ENCODE assay signal across 8 cellular contexts in genomic region chr3:115239717-115240116, GRCh38.
DNase-seq lines count a peak whose midpoint lies in the region; ATAC-seq and TF ChIP-seq lines count a peak whose summit lies in the region.

No MANE protein-coding gene starts in this region.

- H3K4me2 ChIP-seq in hepatocyte (no peak overlapping the region), Karpas-422 (ENCODE audit: low read depth, low read length, poor library complexity, severe bottlenecking) (no peak overlapping the region)

- peak in 3 of 4 donors; percentile 21 to 74 (median 34) for TF ChIP-seq EP300 in upper lobe of left lung (IDR thresholded peaks at IDR 0.05)

- DNase-seq in NCI-H1436 (lab: John Stamatoyannopoulos, UW) (peak; percentile 88), adrenal gland (peak; percentile 53 to 89 (median 78)), hepatocyte (ENCODE audit: low spot score) (peak; percentile 70), upper lobe of left lung (peak in 1 of 2 donors; percentile 25), Karpas-422 (no peak)

- peak; percentile 68 to 93 for ATAC-seq in upper lobe of left lung (ENCODE audit: low FRiP score in 2 of 2)
- no peak for ATAC-seq in GM21381 (IDR thresholded peaks at IDR 0.05; ENCODE audit: unreplicated experiment)
- ATAC-seq in HG03460 (IDR thresholded peaks at IDR 0.05; ENCODE audit: unreplicated experiment), result no peak

- no peak overlapping the region for H3K9ac ChIP-seq in Karpas-422 (ENCODE audit: low read length)

- H3K9me2 ChIP-seq in hepatocyte (replicated peaks; ENCODE audit: insufficient read depth), result no peaks in the 10 kb centered on the region
- no peaks in the 10 kb centered on the region for H3K9me2 ChIP-seq in Karpas-422 (replicated peaks; ENCODE audit: insufficient read depth, low read length)

- H3K36me3 ChIP-seq in ACC112 (ENCODE audit: insufficient read depth, low read length) (no peaks in the 10 kb centered on the region), adrenal gland (replicated peaks in 1 of 2) (no peaks in the 10 kb centered on the region), hepatocyte (replicated peaks; ENCODE audit: insufficient read depth, low read depth) (no peaks in the 10 kb centered on the region), upper lobe of left lung (no peaks in the 10 kb centered on the region), Karpas-422 (ENCODE audit: insufficient read depth, low read length) (no peaks in the 10 kb centered on the region)

- H3K27ac ChIP-seq in ACC112 (ENCODE audit: low read depth, low read length) (peak overlapping the region; percentile 96), adrenal gland (peak overlapping the region in 2 of 5 donors; percentile 33 to 50), hepatocyte (no peak overlapping the region), upper lobe of left lung (peak overlapping the region in 2 of 4 donors; percentile 7 to 42), Karpas-422 (ENCODE audit: low read length) (no peak overlapping the region)

- WGBS in adrenal gland, 4 donors, result 18 to 40% (median 28%) methylated on average over 6 of the region's 6 CpGs
- 45% methylated on average over 6 of the region's 6 CpGs for WGBS in hepatocyte (ENCODE audit: low lambda C conversion rate, missing lambda C conversion rate)
- WGBS in upper lobe of left lung, 2 donors, result 35 to 57% methylated on average over 6 of the region's 6 CpGs

- TF ChIP-seq POLR2A in adrenal gland (IDR thresholded peaks at IDR 0.05) (peak in 1 of 2 donors; percentile 16), upper lobe of left lung (IDR thresholded peaks at IDR 0.05) (no peak)

- TF ChIP-seq CTCF in adrenal gland (IDR thresholded peaks at IDR 0.05) (no peak), hepatocyte (IDR thresholded peaks at IDR 0.05; ENCODE audit: poor library complexity) (no peak), upper lobe of left lung (IDR thresholded peaks at IDR 0.05) (no peak)

- no peak overlapping the region for H3K4me3 ChIP-seq in ACC112 (ENCODE audit: low read depth, low read length)
- no peak overlapping the region for H3K4me3 ChIP-seq in adrenal gland
- no peak overlapping the region for H3K4me3 ChIP-seq in hepatocyte
- no peak overlapping the region for H3K4me3 ChIP-seq in upper lobe of left lung
- H3K4me3 ChIP-seq in Karpas-422 (ENCODE audit: low read length), result no peak overlapping the region

- no peaks in the 10 kb centered on the region for H3K79me2 ChIP-seq in ACC112 (ENCODE audit: control insufficient read depth, insufficient read depth, low read length, unreplicated experiment)
- H3K79me2 ChIP-seq in hepatocyte, result no peaks in the 10 kb centered on the region
- no peaks in the 10 kb centered on the region for H3K79me2 ChIP-seq in Karpas-422 (ENCODE audit: low read length)

- peaks cover 31% of the 10 kb centered on the region for H3K4me1 ChIP-seq in ACC112 (ENCODE audit: control insufficient read depth, insufficient read depth, low read length, unreplicated experiment)
- peaks cover 0 to 6% of the 10 kb centered on the region in 2 donors for H3K4me1 ChIP-seq in adrenal gland (replicated peaks in 1 of 2)
- no peaks in the 10 kb centered on the region for H3K4me1 ChIP-seq in hepatocyte (ENCODE audit: insufficient read depth)
- peaks cover 0 to 3% (median 0%) of the 10 kb centered on the region in 4 donors for H3K4me1 ChIP-seq in upper lobe of left lung
- no peaks in the 10 kb centered on the region for H3K4me1 ChIP-seq in Karpas-422 (ENCODE audit: low read length)

- H2AFZ ChIP-seq in ACC112 (ENCODE audit: low read length, unreplicated experiment) (no peak overlapping the region), hepatocyte (no peak overlapping the region), Karpas-422 (ENCODE audit: low read length) (no peak overlapping the region)

- intact Hi-C loops in adrenal gland (cut with DNase I), result no loop called here

- no peaks in the 10 kb centered on the region for H3K9me3 ChIP-seq in adrenal gland (replicated peaks in 1 of 3)
- H3K9me3 ChIP-seq in hepatocyte (ENCODE audit: low read depth), result no peaks in the 10 kb centered on the region
- H3K9me3 ChIP-seq in upper lobe of left lung, result no peaks in the 10 kb centered on the region
- no peaks in the 10 kb centered on the region for H3K9me3 ChIP-seq in Karpas-422 (ENCODE audit: low read length)

- no peaks in the 10 kb centered on the region for H4K20me1 ChIP-seq in hepatocyte (ENCODE audit: insufficient read depth, poor library complexity, severe bottlenecking)
- no peaks in the 10 kb centered on the region for H4K20me1 ChIP-seq in Karpas-422 (ENCODE audit: insufficient read depth, low read depth, low read length)

- H3K27me3 ChIP-seq in ACC112 (ENCODE audit: insufficient read depth, low read length) (no peaks in the 10 kb centered on the region), adrenal gland (no peaks in the 10 kb centered on the region), hepatocyte (no peaks in the 10 kb centered on the region), upper lobe of left lung (no peaks in the 10 kb centered on the region), Karpas-422 (ENCODE audit: low read length) (no peaks in the 10 kb centered on the region)

Comparison
In these comparisons a context has a peak if more than half of its experiments do, and no peak if none do; other contexts are left out.
1. ATAC-seq: peak in upper lobe of left lung (2 of 2); none in GM21381 (single experiment) and HG03460 (single experiment).